1 cellular context compared by ENCODE assay signal in genomic region chr3:195270350-195271115, GRCh38.
TF ChIP-seq lines count a peak whose summit lies in the region.

No MANE protein-coding gene starts in this region.

TF ChIP-seq in HepG2, 621 proteins besides CTCF, POLR2A, EP300 and RAD21 (continued from another document and continues in another):
- no peak for TF ChIP-seq SP4 (CRISPR knock-in tag; IDR thresholded peaks at IDR 0.05)
- TF ChIP-seq, protein P1, sequence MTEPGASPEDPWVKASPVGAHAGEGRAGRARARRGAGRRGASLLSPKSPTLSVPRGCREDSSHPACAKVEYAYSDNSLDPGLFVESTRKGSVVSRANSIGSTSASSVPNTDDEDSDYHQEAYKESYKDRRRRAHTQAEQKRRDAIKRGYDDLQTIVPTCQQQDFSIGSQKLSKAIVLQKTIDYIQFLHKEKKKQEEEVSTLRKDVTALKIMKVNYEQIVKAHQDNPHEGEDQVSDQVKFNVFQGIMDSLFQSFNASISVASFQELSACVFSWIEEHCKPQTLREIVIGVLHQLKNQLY (CRISPR knock-in tag; IDR thresholded peaks at IDR 0.05) = no peak
- no peak; the same call in 1 of the 2 replicates for TF ChIP-seq ZSCAN5A (CRISPR knock-in tag; IDR thresholded peaks at IDR 0.05; ENCODE audit: borderline replicate concordance)
- peak; percentile 48 for TF ChIP-seq ZNF563 (CRISPR knock-in tag; IDR thresholded peaks at IDR 0.05)
- no peak for TF ChIP-seq ZNF292 (CRISPR knock-in tag; IDR thresholded peaks at IDR 0.05; ENCODE audit: borderline replicate concordance, low read depth)
- no peak for TF ChIP-seq RERE (CRISPR knock-in tag; IDR thresholded peaks at IDR 0.05; ENCODE audit: low read depth)
- no peak for TF ChIP-seq MEF2D (CRISPR knock-in tag; IDR thresholded peaks at IDR 0.05)
- no peak for TF ChIP-seq USF2 (IDR thresholded peaks at IDR 0.05; ENCODE audit: low read depth, low read length)
- TF ChIP-seq USF2 (CRISPR knock-in tag; IDR thresholded peaks at IDR 0.05; ENCODE audit: borderline replicate concordance) = no peak; the same call in 1 of the 2 replicates
- TF ChIP-seq JUNB (CRISPR knock-in tag; IDR thresholded peaks at IDR 0.05; ENCODE audit: borderline replicate concordance) = no peak
- TF ChIP-seq ISX (CRISPR knock-in tag; conservative IDR thresholded peaks at IDR 0.05) = peak; percentile 59; the same call in 1 of the 2 replicates
- no peak for TF ChIP-seq SRSF1 (optimal IDR thresholded peaks at IDR 0.05; ENCODE audit: low read depth, low read length)
- no peak for TF ChIP-seq RFXAP (CRISPR knock-in tag; IDR thresholded peaks at IDR 0.05; ENCODE audit: borderline replicate concordance)
- peak; percentile 7; the same call in 1 of the 2 replicates for TF ChIP-seq ZNF709 (CRISPR knock-in tag; IDR thresholded peaks at IDR 0.05)
- TF ChIP-seq HOXA5 (CRISPR knock-in tag; IDR thresholded peaks at IDR 0.05) = peak; percentile 73; the same call in 1 of the 2 replicates
- peak; percentile 78; the same call in 1 of the 2 replicates for TF ChIP-seq ZNF766 (CRISPR knock-in tag; IDR thresholded peaks at IDR 0.05; ENCODE audit: borderline replicate concordance)
- no peak for TF ChIP-seq ISL2 (CRISPR knock-in tag; IDR thresholded peaks at IDR 0.05)
- TF ChIP-seq TOE1 (CRISPR knock-in tag; IDR thresholded peaks at IDR 0.05) = no peak; the same call in 1 of the 2 replicates
- TF ChIP-seq ZNF142 (CRISPR knock-in tag; IDR thresholded peaks at IDR 0.05) = peak; percentile 80; the same call in 1 of the 2 replicates
- TF ChIP-seq ZNF567 (CRISPR knock-in tag; IDR thresholded peaks at IDR 0.05; ENCODE audit: borderline replicate concordance) = no peak
- no peak for TF ChIP-seq SNAI1 (CRISPR knock-in tag; IDR thresholded peaks at IDR 0.05; ENCODE audit: borderline replicate concordance)
- TF ChIP-seq ZNF792 (CRISPR knock-in tag; IDR thresholded peaks at IDR 0.05) = no peak
- TF ChIP-seq ZBTB40 (IDR thresholded peaks at IDR 0.05) = no peak
- TF ChIP-seq ZBTB40 (CRISPR knock-in tag; IDR thresholded peaks at IDR 0.05) = 0 out of 2 replicates have a peak, but pooled peaks have one; percentile 62
- no peak for TF ChIP-seq CSRNP1 (CRISPR knock-in tag; IDR thresholded peaks at IDR 0.05)
- TF ChIP-seq AKAP8 (CRISPR knock-in tag; IDR thresholded peaks at IDR 0.05) = no peak
- no peak; the same call in 1 of the 2 replicates for TF ChIP-seq ZNF558 (CRISPR knock-in tag; IDR thresholded peaks at IDR 0.05; ENCODE audit: borderline replicate concordance)
